ENCODE assay signal across 26 cellular contexts in the genomic region with DNA sequence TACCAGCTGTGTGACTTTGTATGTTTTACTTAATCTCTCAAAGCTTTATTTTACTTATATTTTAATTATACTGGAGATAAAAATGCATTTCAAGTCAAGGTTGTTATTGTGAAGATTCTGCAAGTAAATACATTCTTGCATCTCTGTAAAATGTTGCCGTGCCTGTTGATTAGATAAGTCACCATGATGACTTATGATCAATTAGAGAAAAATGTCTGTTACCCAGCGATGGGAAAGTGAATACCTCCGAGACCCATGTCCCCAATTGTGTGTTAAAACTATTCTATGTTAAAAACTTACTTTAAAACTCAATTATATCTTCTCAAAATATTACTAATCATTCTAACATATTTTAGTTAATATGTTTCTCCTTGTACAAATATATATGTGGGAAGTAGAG. TPM values are rescaled to one million over a fixed set of nuclear protein-coding genes. Genes with fewer than 3 reads are reported as not detected.
"Had no signal": no experiment of that assay in that cellular context is flagged by ENCODE, and none has a peak within 500 bp of the region (broad histone marks: within the 10 kb centered on the region; RNA-seq: fewer than 3 reads in every experiment).

No MANE protein-coding gene starts in this region.

- H3K79me2 ChIP-seq: hepatocyte had no signal

- H3K36me3 ChIP-seq: left ventricle myocardium inferior, lower lobe of right lung had no signal

- H2AFZ ChIP-seq: hepatocyte had no signal

- H3K4me3 Mint-ChIP-seq: immature natural killer cell, memory B cell, mesothelial cell of epicardium, naive B cell had no signal

- ATAC-seq: left cardiac atrium, left colon, left lobe of liver, left lung, left ventricle myocardium superior, lower lobe of right lung, mucosa of descending colon had no signal

- H3K4me3 ChIP-seq: hepatocyte, left lung, left ventricle myocardium inferior, lower lobe of right lung, lung, mucosa of descending colon had no signal

- H3K27me3 ChIP-seq: hepatocyte, left lung had no signal

- H3K27me3 Mint-ChIP-seq: naive B cell had no signal

- DNase-seq: hippocampal formation, hypothalamus, immature natural killer cell, islet precursor cell, kidney, kidney glomerular epithelial cell, left cardiac atrium, left colon, left lung, left ventricle myocardium inferior, left ventricle myocardium superior, lower lobe of right lung, mammary epithelial cell, mesenchymal stem cell, mesendoderm, midbrain, mucosa of descending colon, naive B cell had no signal

- H3K4me1 Mint-ChIP-seq: mesothelial cell of epicardium had no signal

- H3K36me3 Mint-ChIP-seq: memory B cell, mesothelial cell of epicardium, naive B cell had no signal

- H3K9me3 ChIP-seq: left lung, left ventricle myocardium inferior, lower lobe of right lung, mucosa of descending colon had no signal

- H3K27ac ChIP-seq: hepatocyte, left lung, left ventricle myocardium inferior, lower lobe of right lung had no signal

- FAIRE-seq: islet of Langerhans, keratinocyte, kidney had no signal

- H3K9me3 Mint-ChIP-seq: immature natural killer cell, memory B cell, mesothelial cell of epicardium had no signal

- H3K4me1 ChIP-seq: left lung, left ventricle myocardium inferior, lower lobe of right lung had no signal

- H3K4me2 ChIP-seq: hepatocyte had no signal

- H3K27ac Mint-ChIP-seq: immature natural killer cell, memory B cell, mesothelial cell of epicardium, naive B cell had no signal

RNA-seq across cellular contexts. Expression of a gene that starts 39.9 kb away (rescaled TPM):
- total RNA-seq: lung microvascular endothelial cell had no signal
